16 cellular contexts compared by ENCODE assay signal in the genomic region with DNA sequence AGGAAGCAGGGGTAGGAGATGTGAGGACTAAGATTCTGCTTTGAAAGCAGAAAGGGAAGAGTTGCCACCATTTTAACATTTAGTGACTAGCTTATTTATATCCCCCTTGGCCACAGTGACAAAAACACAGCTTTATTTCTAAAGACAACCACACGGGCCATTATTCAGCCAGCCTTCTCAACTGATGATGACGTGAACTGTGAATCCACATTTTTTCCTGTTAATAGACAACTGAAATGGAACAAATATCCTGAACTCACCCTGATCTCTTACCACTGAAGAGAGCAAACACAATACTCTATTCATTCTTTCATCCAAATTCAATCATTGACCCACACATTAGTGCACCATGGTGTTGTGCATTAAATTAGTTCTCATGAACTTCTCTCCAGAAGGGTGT.
DNase-seq lines count a peak whose midpoint lies in the region; ATAC-seq and TF ChIP-seq lines count a peak whose summit lies in the region.
"Had no signal": no experiment of that assay in that cellular context is flagged by ENCODE, and none has a peak within 500 bp of the region (broad histone marks: within the 10 kb centered on the region; RNA-seq: fewer than 3 reads in every experiment).

No MANE protein-coding gene starts in this region.

- ATAC-seq in CD4-positive, alpha-beta T cell (ENCODE audit: poor library complexity): no peak
- no peak for ATAC-seq in naive thymus-derived CD4-positive, alpha-beta T cell
- ATAC-seq in HG03095 (IDR thresholded peaks at IDR 0.05; ENCODE audit: unreplicated experiment) (no peak), GM21529 (IDR thresholded peaks at IDR 0.05; ENCODE audit: unreplicated experiment) (no peak), GM21367 (IDR thresholded peaks at IDR 0.05; ENCODE audit: unreplicated experiment) (no peak)

- peaks cover 70% of the 10 kb centered on the region for H3K4me1 Mint-ChIP-seq in CD4-positive, alpha-beta T cell (ENCODE audit: low read depth)
- H3K4me1 Mint-ChIP-seq in naive thymus-derived CD4-positive, alpha-beta T cell: peaks cover 25 to 75% (median 61%) of the 10 kb centered on the region in 7 donors
- H3K4me1 Mint-ChIP-seq in activated CD4-positive, alpha-beta memory T cell treated with anti-CD3 and anti-CD28 coated beads, Interleukin-2, amount 10 ng/mL, durations not matched to agents 7 days and 5 days: peaks cover 15% of the 10 kb centered on the region

- no peak overlapping the region for H3K27ac ChIP-seq in CD4-positive, alpha-beta T cell (ENCODE audit: low read depth, low read length)
- no peak overlapping the region for H3K27ac ChIP-seq in naive thymus-derived CD4-positive, alpha-beta T cell (ENCODE audit: low read depth, low read length)
- H3K27ac ChIP-seq: PC-9 had no signal

- no peaks in the 10 kb centered on the region for H3K9me3 ChIP-seq in CD4-positive, alpha-beta T cell (ENCODE audit: control insufficient read depth, low read length)
- no peaks in the 10 kb centered on the region for H3K9me3 ChIP-seq in naive thymus-derived CD4-positive, alpha-beta T cell (ENCODE audit: control insufficient read depth in 2 of 3, low read length in 3 of 3)

- intact Hi-C loops in CD4-positive, alpha-beta T cell (cut with DNase I, micrococcal nuclease): no loop called here
- intact Hi-C loops in naive thymus-derived CD4-positive, alpha-beta T cell (cut with micrococcal nuclease): no loop called here

- no peaks in the 10 kb centered on the region for H3K36me3 ChIP-seq in naive thymus-derived CD4-positive, alpha-beta T cell (ENCODE audit: control insufficient read depth in 2 of 3, insufficient read depth in 3 of 3, low read length in 3 of 3)

- peaks cover 7 to 8% of the 10 kb centered on the region in 2 donors for H3K4me1 ChIP-seq in naive thymus-derived CD4-positive, alpha-beta T cell (ENCODE audit: control insufficient read depth in 2 of 2, insufficient read depth in 2 of 2, low read length in 2 of 2)

- CTCF ChIA-PET in CD4-positive, alpha-beta T cell (lab: Charles Lee): no interaction called here
- CTCF ChIA-PET in naive thymus-derived CD4-positive, alpha-beta T cell (lab: Charles Lee): interaction anchor here (1.4 kb wide), 1 partner anchor 12 kb away, joined by 3 read pairs; no protein-coding TSS in a partner anchor
- CTCF ChIA-PET in activated CD4-positive, alpha-beta memory T cell treated with anti-CD3 and anti-CD28 coated beads, Interleukin-2, amount 10 ng/mL, durations not matched to agents 7 days and 5 days (lab: Charles Lee): no interaction called here

- H3K4me3 ChIP-seq in naive thymus-derived CD4-positive, alpha-beta T cell (ENCODE audit: low read length): no peak overlapping the region
- H3K4me3 ChIP-seq: PC-9 had no signal

- no peaks in the 10 kb centered on the region for H3K36me3 Mint-ChIP-seq in CD4-positive, alpha-beta T cell (ENCODE audit: low read depth)
- peaks cover 0 to 11% (median 3%) of the 10 kb centered on the region in 5 donors for H3K36me3 Mint-ChIP-seq in naive thymus-derived CD4-positive, alpha-beta T cell
- H3K36me3 Mint-ChIP-seq in activated CD4-positive, alpha-beta memory T cell treated with anti-CD3 and anti-CD28 coated beads, Interleukin-2, amount 10 ng/mL, durations not matched to agents 7 days and 5 days (ENCODE audit: low read depth): peaks cover 8% of the 10 kb centered on the region

- H3K4me3 Mint-ChIP-seq in CD4-positive, alpha-beta T cell: no peak overlapping the region
- no peak overlapping the region for H3K4me3 Mint-ChIP-seq in naive thymus-derived CD4-positive, alpha-beta T cell
- no peak overlapping the region for H3K4me3 Mint-ChIP-seq in activated CD4-positive, alpha-beta memory T cell treated with anti-CD3 and anti-CD28 coated beads, Interleukin-2, amount 10 ng/mL, durations not matched to agents 7 days and 5 days

- H3K27me3 ChIP-seq in CD4-positive, alpha-beta T cell (ENCODE audit: control insufficient read depth, insufficient read depth, low read length): no peaks in the 10 kb centered on the region
- H3K27me3 ChIP-seq in naive thymus-derived CD4-positive, alpha-beta T cell (ENCODE audit: control insufficient read depth in 2 of 2, insufficient read depth in 2 of 2, low read length in 2 of 2): no peaks in the 10 kb centered on the region

- H3K27ac Mint-ChIP-seq in CD4-positive, alpha-beta T cell: peak overlapping the region; percentile 70
- H3K27ac Mint-ChIP-seq in naive thymus-derived CD4-positive, alpha-beta T cell: peak overlapping the region in 6 of 9 donors; percentile 32 to 60 (median 49)
- H3K27ac Mint-ChIP-seq in activated CD4-positive, alpha-beta memory T cell treated with anti-CD3 and anti-CD28 coated beads, Interleukin-2, amount 10 ng/mL, durations not matched to agents 7 days and 5 days: no peak overlapping the region

- POLR2A ChIA-PET in CD4-positive, alpha-beta T cell (lab: Charles Lee): no interaction called here
- POLR2A ChIA-PET in naive thymus-derived CD4-positive, alpha-beta T cell (lab: Charles Lee): no interaction called here
- POLR2A ChIA-PET in activated CD4-positive, alpha-beta memory T cell treated with anti-CD3 and anti-CD28 coated beads, Interleukin-2, amount 10 ng/mL, durations not matched to agents 7 days and 5 days (lab: Charles Lee): no interaction called here

- TF ChIP-seq CTCF in CD4-positive, alpha-beta T cell (IDR thresholded peaks at IDR 0.05): no peak

- no peak for DNase-seq in CD4-positive, alpha-beta T cell
- peak; percentile 60 for DNase-seq in HK-2 (ENCODE audit: unreplicated experiment)
- DNase-seq in foreskin melanocyte: peak; percentile 99
- no peak for DNase-seq in naive thymus-derived CD4-positive, alpha-beta T cell
- DNase-seq in activated CD4-positive, alpha-beta memory T cell treated with anti-CD3 and anti-CD28 coated beads, Interleukin-2, amount 10 ng/mL, durations not matched to agents 7 days and 5 days: no peak
- DNase-seq: H7, IMR-90, Kasumi-1, NCI-H187 treated with DMSO at 0.1 percent for 48 hours, NCI-H446 treated with DMSO at 0.1 percent for 48 hours, NCI-H774, PC-9, SHP77 had no signal

- H3K9me3 Mint-ChIP-seq in CD4-positive, alpha-beta T cell: no peaks in the 10 kb centered on the region
- peaks cover 0 to 1% (median 0%) of the 10 kb centered on the region in 11 donors for H3K9me3 Mint-ChIP-seq in naive thymus-derived CD4-positive, alpha-beta T cell
- no peaks in the 10 kb centered on the region for H3K9me3 Mint-ChIP-seq in activated CD4-positive, alpha-beta memory T cell treated with anti-CD3 and anti-CD28 coated beads, Interleukin-2, amount 10 ng/mL, durations not matched to agents 7 days and 5 days

- H3K27me3 Mint-ChIP-seq in CD4-positive, alpha-beta T cell: no peaks in the 10 kb centered on the region
- H3K27me3 Mint-ChIP-seq in naive thymus-derived CD4-positive, alpha-beta T cell: no peaks in the 10 kb centered on the region
- no peaks in the 10 kb centered on the region for H3K27me3 Mint-ChIP-seq in activated CD4-positive, alpha-beta memory T cell treated with anti-CD3 and anti-CD28 coated beads, Interleukin-2, amount 10 ng/mL, durations not matched to agents 7 days and 5 days

Comparison
In these comparisons a context has a peak if more than half of its experiments do, and no peak if none do; other contexts are left out.
1. DNase-seq: peak in HK-2 (single experiment) and foreskin melanocyte (single experiment); none in CD4-positive, alpha-beta T cell (0 of 10), naive thymus-derived CD4-positive, alpha-beta T cell (0 of 9) and activated CD4-positive, alpha-beta memory T cell treated with anti-CD3 and anti-CD28 coated beads, Interleukin-2, amount 10 ng/mL, durations not matched to agents 7 days and 5 days (single experiment).